8 cellular contexts compared by ENCODE assay signal in the genomic region with DNA sequence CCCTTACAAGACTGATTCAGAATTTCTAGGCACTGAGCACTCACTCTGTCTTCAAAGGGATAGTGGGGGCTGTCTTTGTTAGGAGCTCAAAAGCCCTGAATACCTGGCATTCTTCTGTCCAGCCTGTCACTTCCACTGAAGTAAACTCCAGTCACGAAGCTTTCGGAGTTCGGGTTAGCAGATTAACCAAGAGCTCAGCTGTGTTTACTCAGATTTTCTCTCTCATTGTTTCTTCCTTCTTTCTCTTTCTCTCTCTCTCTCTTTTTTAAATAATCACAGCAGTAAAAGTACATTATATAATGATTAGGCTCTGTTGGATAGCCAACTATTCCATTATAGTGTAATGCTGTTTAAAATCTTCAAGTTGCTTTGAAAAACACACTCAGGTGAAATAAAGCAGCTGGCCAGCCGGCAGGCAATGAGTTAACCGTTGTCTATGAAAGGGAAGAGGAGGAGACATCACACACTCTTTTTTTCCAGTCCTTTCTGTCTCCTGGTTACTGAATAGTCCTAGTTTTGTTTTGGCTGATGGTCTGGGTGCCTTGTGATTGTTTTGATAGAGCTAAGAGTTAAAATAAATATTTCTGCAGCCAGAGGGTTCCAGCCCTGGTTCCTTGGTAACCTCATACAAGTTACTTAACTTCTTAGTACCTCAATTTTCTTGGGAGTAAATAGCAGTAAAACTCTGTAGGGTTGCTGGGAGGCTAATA.
DNase-seq lines count a peak whose midpoint lies in the region; TF ChIP-seq lines count a peak whose summit lies in the region.

No MANE protein-coding gene starts in this region.

- TF ChIP-seq POLR2A in sigmoid colon (IDR thresholded peaks at IDR 0.05) = no peak

- peaks cover 21% of the 10 kb centered on the region for H3K4me1 ChIP-seq in HAP-1
- peaks cover 10% of the 10 kb centered on the region for H3K4me1 ChIP-seq in iPS-18a (ENCODE audit: control insufficient read depth, low read depth, low read length)
- peaks cover 0 to 14% (median 11%) of the 10 kb centered on the region in 4 donors for H3K4me1 ChIP-seq in sigmoid colon

- H3K9me3 ChIP-seq in HAP-1 (peaks cover 4% of the 10 kb centered on the region; the same call in 1 of the 2 replicates), iPS-18a (ENCODE audit: control insufficient read depth, low read depth, low read length) (no peaks in the 10 kb centered on the region), sigmoid colon (no peaks in the 10 kb centered on the region)

- peak; percentile 79 to 96 for DNase-seq in HAP-1 (ENCODE audit: low spot score in 2 of 2)
- peak; percentile 90 for DNase-seq in astrocyte of the hippocampus (ENCODE audit: low read depth, low spot score)
- no peak for DNase-seq in sigmoid colon
- DNase-seq in central memory CD4-positive, alpha-beta T cell = no peak
- no peak for DNase-seq in effector CD4-positive, alpha-beta T cell
- DNase-seq in MV-4-11 (lab: John Stamatoyannopoulos, UW) = no peak
- DNase-seq in NCI-H226 = no peak

- peak overlapping the region; percentile 28 for H3K27ac ChIP-seq in iPS-18a (ENCODE audit: low read length)
- H3K27ac ChIP-seq in sigmoid colon = peak overlapping the region; percentile 30 to 81 (median 48)

- in situ Hi-C loops in HAP-1 (cut with MboI; ENCODE audit: low sequenced_read_pairs) = no loop called here

- no peak for TF ChIP-seq CTCF in sigmoid colon (IDR thresholded peaks at IDR 0.05)

- TF ChIP-seq EP300 in sigmoid colon (IDR thresholded peaks at IDR 0.05) = no peak

- no peaks in the 10 kb centered on the region for H3K27me3 ChIP-seq in HAP-1 (ENCODE audit: low read depth)
- no peaks in the 10 kb centered on the region for H3K27me3 ChIP-seq in iPS-18a (ENCODE audit: control insufficient read depth, insufficient read depth, low read length)
- no peaks in the 10 kb centered on the region for H3K27me3 ChIP-seq in sigmoid colon

- H3K4me3 ChIP-seq in HAP-1 = peak overlapping the region; percentile 1; the same call in 1 of the 2 replicates
- peak overlapping the region; percentile 41 for H3K4me3 ChIP-seq in iPS-18a (ENCODE audit: low read length)
- H3K4me3 ChIP-seq in sigmoid colon = peak overlapping the region in 3 of 4 donors; percentile 11 to 30 (median 18)

- H3K36me3 ChIP-seq in HAP-1 (replicated peaks) = no peaks in the 10 kb centered on the region
- no peaks in the 10 kb centered on the region for H3K36me3 ChIP-seq in iPS-18a (ENCODE audit: control insufficient read depth, low read depth, low read length)
- H3K36me3 ChIP-seq in sigmoid colon = no peaks in the 10 kb centered on the region

- peak overlapping the region; percentile 2 for H3K9ac ChIP-seq in iPS-18a (ENCODE audit: low read length)

- intact Hi-C loops in sigmoid colon (cut with DNase I) = no loop called here

- WGBS in sigmoid colon, 2 donors = 35 to 54% methylated on average over 5 of the region's 5 CpGs

Comparison
In these comparisons a context has a peak if more than half of its experiments do, and no peak if none do; other contexts are left out.
1. DNase-seq: peak in HAP-1 (2 of 2) and astrocyte of the hippocampus (single experiment); none in sigmoid colon (single experiment), central memory CD4-positive, alpha-beta T cell (single experiment), effector CD4-positive, alpha-beta T cell (single experiment), MV-4-11 (single experiment) and NCI-H226 (single experiment).
2. Peak in every context shown above with its lines, with median percentiles within 50 percentile points of each other: H3K4me3 ChIP-seq.